ENCODE assay signal across 14 cellular contexts in the genomic region with DNA sequence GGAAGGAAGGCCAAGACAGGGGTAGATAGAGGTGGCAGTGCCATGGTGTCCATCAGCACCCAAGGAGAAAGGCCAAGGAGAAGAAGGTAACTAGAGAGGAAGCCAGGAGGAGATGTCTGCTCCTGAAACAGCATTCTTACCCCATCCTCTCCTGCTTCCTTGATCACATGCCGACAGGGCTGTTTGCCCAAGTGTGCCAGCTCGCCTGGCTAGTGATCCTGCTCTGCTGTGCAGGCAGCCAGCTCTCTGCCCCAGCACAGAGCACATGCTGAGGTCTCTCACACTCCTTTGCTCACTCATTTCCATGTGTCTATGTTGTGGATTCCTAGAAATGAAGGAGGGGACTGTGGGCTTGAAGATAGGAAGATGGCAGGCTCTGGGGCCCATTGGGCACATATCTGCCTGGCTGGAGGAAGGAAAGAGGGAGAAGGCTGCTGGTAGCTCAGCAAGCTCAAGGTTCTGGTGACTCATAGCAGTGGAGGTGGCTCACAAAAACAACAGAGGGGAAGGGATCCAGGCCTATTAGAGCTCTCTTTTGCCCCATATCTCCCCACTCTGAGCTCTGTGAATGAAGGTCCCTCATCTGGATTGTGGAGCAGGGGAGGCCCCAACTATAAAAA. TPM values are rescaled to one million over a fixed set of nuclear protein-coding genes. Genes with fewer than 3 reads are reported as not detected.
DNase-seq lines count a peak whose midpoint lies in the region; ATAC-seq and TF ChIP-seq lines count a peak whose summit lies in the region.
"Had no signal": no experiment of that assay in that cellular context is flagged by ENCODE, and none has a peak within 500 bp of the region (broad histone marks: within the 10 kb centered on the region; RNA-seq: fewer than 3 reads in every experiment).

No MANE protein-coding gene starts in this region.

- H3K4me3 ChIP-seq in choroid plexus epithelial cell (ENCODE audit: low read depth, low read length) (no peak overlapping the region), neural progenitor cell (no peak overlapping the region)
- H3K4me3 ChIP-seq: prostate gland had no signal

- no peak overlapping the region for H3K27ac ChIP-seq in neural progenitor cell
- H3K27ac ChIP-seq: prostate gland had no signal

- no peak for ATAC-seq in HG03175 (IDR thresholded peaks at IDR 0.05; ENCODE audit: unreplicated experiment)

- H3K27me3 Mint-ChIP-seq in neural progenitor cell (ENCODE audit: insufficient read depth, low read depth), result no peaks in the 10 kb centered on the region
- no peaks in the 10 kb centered on the region for H3K27me3 Mint-ChIP-seq in osteocyte (ENCODE audit: unreplicated experiment)

- H3K9me3 ChIP-seq in neural progenitor cell (ENCODE audit: low read depth), result no peaks in the 10 kb centered on the region
- H3K9me3 ChIP-seq: prostate gland had no signal

- H3K36me3 Mint-ChIP-seq in neural progenitor cell, result peaks cover 16% of the 10 kb centered on the region
- peaks cover 40% of the 10 kb centered on the region for H3K36me3 Mint-ChIP-seq in osteocyte (ENCODE audit: unreplicated experiment)

- H3K4me1 ChIP-seq in neural progenitor cell, result no peaks in the 10 kb centered on the region
- H3K4me1 ChIP-seq: prostate gland had no signal

- no peak for TF ChIP-seq CTCF in choroid plexus epithelial cell (conservative IDR thresholded peaks at IDR 0.05; ENCODE audit: low read depth, low read length)
- TF ChIP-seq CTCF in neural progenitor cell (IDR thresholded peaks at IDR 0.05), result no peak
- no peak for TF ChIP-seq CTCF in osteocyte (IDR thresholded peaks at IDR 0.05)

- H3K9ac ChIP-seq in neural progenitor cell, result no peak overlapping the region

- no peaks in the 10 kb centered on the region for H3K36me3 ChIP-seq in neural progenitor cell

- no peaks in the 10 kb centered on the region for H3F3A ChIP-seq in neural progenitor cell (ENCODE audit: low read depth)

- no peaks in the 10 kb centered on the region for H3K27me3 ChIP-seq in neural progenitor cell

- peak; percentile 60 for DNase-seq in ELR (ENCODE audit: low read depth)
- DNase-seq in RKO (ENCODE audit: low spot score), result peak; percentile 21
- peak; percentile 70 for DNase-seq in choroid plexus epithelial cell (ENCODE audit: low read depth)
- DNase-seq in neural progenitor cell (ENCODE audit: low spot score), result no peak
- no peak for DNase-seq in NCI-H1417 (lab: John Stamatoyannopoulos, UW)
- DNase-seq in osteocyte (ENCODE audit: extremely low spot score, unreplicated experiment), result no peak
- DNase-seq in HT-29 (ENCODE audit: low spot score), result no peak
- DNase-seq: endodermal cell, NCI-H1092, SIG-M5 had no signal

- no peaks in the 10 kb centered on the region for H3K4me1 Mint-ChIP-seq in neural progenitor cell
- H3K4me1 Mint-ChIP-seq in osteocyte (ENCODE audit: unreplicated experiment), result peaks cover 11% of the 10 kb centered on the region
- H3K4me1 Mint-ChIP-seq: endodermal cell had no signal

- H3K9me3 Mint-ChIP-seq in neural progenitor cell (no peaks in the 10 kb centered on the region), osteocyte (ENCODE audit: unreplicated experiment) (no peaks in the 10 kb centered on the region)
- H3K9me3 Mint-ChIP-seq: endodermal cell had no signal

- H4K20me1 ChIP-seq in neural progenitor cell (ENCODE audit: low read depth), result no peaks in the 10 kb centered on the region

- no peak overlapping the region for H2AFZ ChIP-seq in neural progenitor cell (replicated peaks)

- peak overlapping the region; percentile 51 for H3K27ac Mint-ChIP-seq in neural progenitor cell
- no peak overlapping the region for H3K27ac Mint-ChIP-seq in osteocyte (ENCODE audit: unreplicated experiment)
- H3K27ac Mint-ChIP-seq: endodermal cell had no signal

- H3K4me3 Mint-ChIP-seq in neural progenitor cell (no peak overlapping the region), osteocyte (ENCODE audit: unreplicated experiment) (no peak overlapping the region)
- H3K4me3 Mint-ChIP-seq: endodermal cell had no signal

- no peaks in the 10 kb centered on the region for H3K79me2 ChIP-seq in neural progenitor cell (ENCODE audit: low read depth)

- no peak overlapping the region for H3K4me2 ChIP-seq in neural progenitor cell

RNA-seq across cellular contexts. Expression of a gene that starts 54.3 kb away (rescaled TPM):
- total RNA-seq in neural progenitor cell (ENCODE audit: low replicate concordance) (not detected in 2 replicates), osteocyte (not detected in 2 replicates)
- 0.13 TPM in 1 of 2 replicates, not detected in the other for total RNA-seq in HT-29 (2014; rRNA removed; shearing (Covaris generic))
- total RNA-seq: endodermal cell, mesenteric fat pad, NCI-H460 had no signal

Comparison
In these comparisons a context has a peak if more than half of its experiments do, and no peak if none do; other contexts are left out.
1. DNase-seq: peak in ELR (single experiment), RKO (single experiment) and choroid plexus epithelial cell (single experiment); none in neural progenitor cell (single experiment), NCI-H1417 (0 of 3), osteocyte (single experiment) and HT-29 (single experiment).